ENCODE assay signal across 10 cellular contexts in genomic region chr5:150399158-150400019, GRCh38. TPM values are rescaled to one million over a fixed set of nuclear protein-coding genes. Genes with fewer than 3 reads are reported as not detected.
DNase-seq lines count a peak whose midpoint lies in the region; ATAC-seq and TF ChIP-seq lines count a peak whose summit lies in the region.
"Had no signal": no experiment of that assay in that cellular context is flagged by ENCODE, and none has a peak within 500 bp of the region (broad histone marks: within the 10 kb centered on the region; RNA-seq: fewer than 3 reads in every experiment).

No MANE protein-coding gene starts in this region.

- H2BK5ac ChIP-seq in IMR-90 (ENCODE audit: low read depth, low read length, poor library complexity, severe bottlenecking) (peak overlapping the region; percentile 59), mesenchymal stem cell (ENCODE audit: low read depth, low read length, poor library complexity, severe bottlenecking) (no peak overlapping the region)

- H4K8ac ChIP-seq in IMR-90 (ENCODE audit: low read depth in 2 of 2, low read length in 2 of 2) (peak overlapping the region in 1 of 2 experiments; percentile 42; a peak in 3 of 4 replicates), mesenchymal stem cell (ENCODE audit: low read length) (peak overlapping the region; percentile 2)

- H3K27me3 ChIP-seq in IMR-90 (ENCODE audit: control insufficient read depth, insufficient read depth, low read length) (no peaks in the 10 kb centered on the region), mesenchymal stem cell (ENCODE audit: control insufficient read depth in 1 of 2, insufficient read depth in 1 of 2, low read length in 2 of 2) (no peaks in the 10 kb centered on the region), MM.1S (replicated peaks; ENCODE audit: insufficient read depth, low read length) (no peaks in the 10 kb centered on the region), gastrocnemius medialis (no peaks in the 10 kb centered on the region)

- POLR2A ChIA-PET in IMR-90 (lab: Charles Lee; ENCODE audit: unreplicated experiment) = no interaction called here
- POLR2A ChIA-PET in GM10248 (lab: Yijun Ruan, JAX) = interaction anchor here (0.6 to 5.6 kb wide), 11 partner anchors 7 to 154 kb away, joined by 3 to 63 read pairs (median 6); partner anchors contain the start of gene CD74

- H3K9me2 ChIP-seq in MM.1S (replicated peaks; ENCODE audit: insufficient read depth, low read length) = no peaks in the 10 kb centered on the region

- peak; percentile 28 for TF ChIP-seq POLR2A in GM15510 (IDR thresholded peaks at IDR 0.05; ENCODE audit: borderline replicate concordance, extremely low read depth, insufficient read length)
- no peak for TF ChIP-seq POLR2A in IMR-90 (IDR thresholded peaks at IDR 0.05; ENCODE audit: low read depth, low read length)
- no peak for TF ChIP-seq POLR2A in gastrocnemius medialis (IDR thresholded peaks at IDR 0.05)

- H4K20me1 ChIP-seq in IMR-90 (ENCODE audit: insufficient read depth, low read length) (peaks cover 7% of the 10 kb centered on the region; the same call in 1 of the 2 replicates), MM.1S (ENCODE audit: insufficient read depth, low read length) (no peaks in the 10 kb centered on the region; the same call in 1 of the 2 replicates)

- H3K4me2 ChIP-seq in IMR-90 (ENCODE audit: low read depth, low read length) (no peak overlapping the region), mesenchymal stem cell (ENCODE audit: low read length, poor library complexity, severe bottlenecking) (no peak overlapping the region), MM.1S (ENCODE audit: low read depth, low read length) (no peak overlapping the region)

- H2AFZ ChIP-seq in IMR-90 (replicated peaks; ENCODE audit: low read length, poor library complexity) = peak overlapping the region; percentile 53
- H2AFZ ChIP-seq in mesenchymal stem cell (ENCODE audit: low read depth, low read length) = no peak overlapping the region
- no peak overlapping the region for H2AFZ ChIP-seq in MM.1S (ENCODE audit: low read length)

- in situ Hi-C loops in IMR-90 (cut with MboI; ENCODE audit: low sequenced_read_pairs) (no loop called here), gastrocnemius medialis (cut with MboI; ENCODE audit: low sequenced_read_pairs in 4 of 4) (no loop called here)

- H3K27ac ChIP-seq in IMR-90 (ENCODE audit: insufficient read depth, low read length) (peak overlapping the region; percentile 47; the same call in 1 of the 2 replicates), mesenchymal stem cell (ENCODE audit: low read length, poor library complexity, severe bottlenecking) (no peak overlapping the region), MM.1S (ENCODE audit: low read length) (no peak overlapping the region), gastrocnemius medialis (no peak overlapping the region)

- H3K4ac ChIP-seq in IMR-90 (ENCODE audit: low read depth, low read length) (peak overlapping the region; percentile 68), mesenchymal stem cell (ENCODE audit: low read depth in 1 of 2, low read length in 2 of 2) (no peak overlapping the region)

- H3K4me1 ChIP-seq in IMR-90 (ENCODE audit: control insufficient read depth, insufficient read depth, low read length) = peaks cover 19% of the 10 kb centered on the region
- peaks cover 2% of the 10 kb centered on the region for H3K4me1 ChIP-seq in mesenchymal stem cell (ENCODE audit: control insufficient read depth, insufficient read depth, low read depth, low read length)
- no peaks in the 10 kb centered on the region for H3K4me1 ChIP-seq in MM.1S (ENCODE audit: low read length)
- H3K4me1 ChIP-seq in gastrocnemius medialis = no peaks in the 10 kb centered on the region

- CTCF ChIA-PET in IMR-90 (lab: Yijun Ruan, JAX) = interaction anchor here (1.3 kb wide), 2 partner anchors 14 to 22 kb away, joined by 3 read pairs; no protein-coding TSS in a partner anchor
- CTCF ChIA-PET in GM10248 (lab: Yijun Ruan, JAX) = interaction anchor here (0.9 to 14.3 kb wide), 22 partner anchors 8 to 160 kb away, joined by 3 to 222 read pairs (median 6); partner anchors contain the start of genes CD74 and RPS14

- no TSS peak for BruUV-seq in IMR-90 (replicated peaks; lab: Mats Ljungman, UMichigan)

- peaks cover 41% of the 10 kb centered on the region for H3F3A ChIP-seq in MM.1S (ENCODE audit: insufficient read depth, low read length)

- peaks cover 0 to 15% of the 10 kb centered on the region in 2 experiments; a peak in 1 of 4 replicates for H3K79me1 ChIP-seq in IMR-90 (ENCODE audit: low read depth in 1 of 2, low read length in 2 of 2)
- peaks cover 4% of the 10 kb centered on the region for H3K79me1 ChIP-seq in mesenchymal stem cell (replicated peaks; ENCODE audit: low read length, poor library complexity, severe bottlenecking)

- peak overlapping the region; percentile 33; the same call in 1 of the 2 replicates for H2BK20ac ChIP-seq in IMR-90 (ENCODE audit: low read depth, low read length)

- 100% methylated on average over 1 of the region's 8 CpGs; no CpG with 5 or more reads in 1 of the 2 experiments for WGBS in IMR-90 (ENCODE audit: extremely low coverage in 2 of 2, insufficient read length in 1 of 2), 2 experiments
- WGBS in mesenchymal stem cell = 90% methylated on average over 7 of the region's 8 CpGs

- no peak for TF ChIP-seq RAD21 in IMR-90 (IDR thresholded peaks at IDR 0.05; ENCODE audit: low read length)

- H2BK120ac ChIP-seq in IMR-90 (ENCODE audit: low read depth, low read length) = peak overlapping the region; percentile 71
- no peak overlapping the region for H2BK120ac ChIP-seq in mesenchymal stem cell (ENCODE audit: low read depth, low read length)

- TF ChIP-seq CTCF in IMR-90 (conservative IDR thresholded peaks at IDR 0.05; ENCODE audit: low read depth, low read length) = no peak
- TF ChIP-seq CTCF in GM10248 (IDR thresholded peaks at IDR 0.05; ENCODE audit: control extremely low read depth, extremely low read depth, low read depth, missing control alignments) = no peak
- TF ChIP-seq CTCF in MM.1S (IDR thresholded peaks at IDR 0.05; ENCODE audit: low read length) = no peak
- TF ChIP-seq CTCF in gastrocnemius medialis (IDR thresholded peaks at IDR 0.05 in 4 of 5, conservative IDR thresholded peaks at IDR 0.05 in 1 of 5) = no peak

- H3K14ac ChIP-seq in IMR-90 (replicated peaks; ENCODE audit: low read depth, low read length) (peak overlapping the region; percentile 25; the same call in 1 of the 2 replicates), mesenchymal stem cell (ENCODE audit: low read length in 2 of 2) (no peak overlapping the region)

- H3K23ac ChIP-seq in IMR-90 (ENCODE audit: low read depth, low read length) (peak overlapping the region; percentile 78; the same call in 1 of the 2 replicates), mesenchymal stem cell (ENCODE audit: low read length in 2 of 2) (no peak overlapping the region)

- no peak overlapping the region for H3K9ac ChIP-seq in IMR-90 (ENCODE audit: low read depth, low read length)
- no peak overlapping the region for H3K9ac ChIP-seq in mesenchymal stem cell (ENCODE audit: low read length)
- no peak overlapping the region for H3K9ac ChIP-seq in MM.1S (ENCODE audit: low read length)

- H3K4me3 ChIP-seq in IMR-90 (ENCODE audit: insufficient read depth, low read depth, low read length) (no peak overlapping the region), mesenchymal stem cell (ENCODE audit: insufficient read depth in 1 of 2, low read depth in 1 of 2, low read length in 2 of 2) (no peak overlapping the region), MM.1S (ENCODE audit: low read length) (no peak overlapping the region), gastrocnemius medialis (no peak overlapping the region)

- 0 out of 2 replicates have a peak overlapping the region, but pooled peaks have one; percentile 10 for H3K56ac ChIP-seq in IMR-90 (ENCODE audit: extremely low read depth, insufficient read depth, low read length)

- no peak overlapping the region for H2BK12ac ChIP-seq in mesenchymal stem cell (ENCODE audit: low read length in 2 of 2)

- H3K18ac ChIP-seq in IMR-90 (ENCODE audit: low read depth, low read length) = 0 out of 2 replicates have a peak overlapping the region, but pooled peaks have one; percentile 38
- no peak overlapping the region for H3K18ac ChIP-seq in mesenchymal stem cell (ENCODE audit: low read depth in 1 of 2, low read length in 2 of 2)

- DNase-seq in IMR-90 = peak; percentile 58
- DNase-seq in mesenchymal stem cell = peak; percentile 50
- DNase-seq in GM10248 (ENCODE audit: extremely low spot score) = no peak
- DNase-seq in MM.1S = no peak
- DNase-seq in NCI-H1092 (lab: John Stamatoyannopoulos, UW) = no peak
- DNase-seq in gastrocnemius medialis = no peak
- DNase-seq: kidney glomerular epithelial cell, NCI-H2081 had no signal

- dilution Hi-C loops in IMR-90 (cut with HindIII; ENCODE audit: low sequenced_read_pairs, unreplicated experiment) = no loop called here

- peaks cover 6% of the 10 kb centered on the region; the same call in 1 of the 2 replicates for H3K79me2 ChIP-seq in MM.1S (ENCODE audit: low read length)

- ATAC-seq in GM21515 (IDR thresholded peaks at IDR 0.05; ENCODE audit: unreplicated experiment) (peak; percentile 2), IMR-90 (ENCODE audit: low read depth) (peak; percentile 86), gastrocnemius medialis (no peak)

- H2BK15ac ChIP-seq in IMR-90 (ENCODE audit: low read depth, low read length) = peak overlapping the region; percentile 58; the same call in 1 of the 3 replicates
- no peak overlapping the region for H2BK15ac ChIP-seq in mesenchymal stem cell (ENCODE audit: low read depth, poor library complexity, severe bottlenecking)

- H4K91ac ChIP-seq in IMR-90 (ENCODE audit: insufficient read depth, low read depth, low read length) (peak overlapping the region; percentile 46), mesenchymal stem cell (ENCODE audit: low read length) (no peak overlapping the region)

- H3K9me1 ChIP-seq in IMR-90 (ENCODE audit: insufficient read depth, low read length) = peaks cover 36% of the 10 kb centered on the region

- H3K9me3 ChIP-seq in IMR-90 (ENCODE audit: control insufficient read depth, insufficient read depth, low read length) (no peaks in the 10 kb centered on the region), mesenchymal stem cell (ENCODE audit: control insufficient read depth, low read length) (no peaks in the 10 kb centered on the region), MM.1S (replicated peaks; ENCODE audit: insufficient read depth, low read length) (no peaks in the 10 kb centered on the region), gastrocnemius medialis (no peaks in the 10 kb centered on the region)

- H2AK9ac ChIP-seq in IMR-90 (replicated peaks; ENCODE audit: low read depth, low read length, poor library complexity) = peak overlapping the region; percentile 84

- peak overlapping the region; percentile 19; the same call in 1 of the 2 replicates for H4K5ac ChIP-seq in IMR-90 (ENCODE audit: low read depth, low read length)

- H3K36me3 ChIP-seq in IMR-90 (ENCODE audit: control insufficient read depth, insufficient read depth, low read length) (peaks cover 33% of the 10 kb centered on the region), mesenchymal stem cell (ENCODE audit: control insufficient read depth in 1 of 2, insufficient read depth in 2 of 2, low read depth in 1 of 2, low read length in 2 of 2) (peaks cover 80% of the 10 kb centered on the region in 2 experiments), MM.1S (replicated peaks; ENCODE audit: insufficient read depth, low read length) (peaks cover 11% of the 10 kb centered on the region; the same call in 1 of the 2 replicates), gastrocnemius medialis (peaks cover 0 to 66% of the 10 kb centered on the region in 2 donors)

- H2AK5ac ChIP-seq in IMR-90 (ENCODE audit: low read depth, low read length) (peak overlapping the region; percentile 84; the same call in 1 of the 2 replicates), mesenchymal stem cell (ENCODE audit: low read length, severe bottlenecking) (no peak overlapping the region)

- intact Hi-C loops in IMR-90 (cut with micrococcal nuclease) (loop anchor here (5.0 kb wide), 1 partner anchor 33 kb away; no protein-coding TSS in a partner anchor), gastrocnemius medialis (cut with DNase I; ENCODE audit: low total_unique reads) (no loop called here)

RNA-seq across cellular contexts. Expression of gene CD74, which starts 13.3 kb away (rescaled TPM):
- total RNA-seq in IMR-90 (2012; rRNA removed) (0.18 and 0.28 TPM in 2 replicates), gastrocnemius medialis (100 to 1,000 TPM; 123 to 291 (median 160) TPM)
- 1.1 and 1.5 TPM in 2 replicates for polyA plus RNA-seq in IMR-90 (2012; rRNA removed)
- polyA plus RNA-seq in IMR-90 (2012; cell fraction: cytosol; rRNA removed) = 1.4 and 3.4 TPM in 2 replicates
- 0.60 and 0.64 TPM in 2 replicates for polyA plus RNA-seq in IMR-90 (2012; cell fraction: nucleus; rRNA removed; ENCODE audit: low replicate concordance)
- polyA plus RNA-seq in mesenchymal stem cell (2013, experiment 1 of 2) = 0.43 TPM
- 0.36 TPM for polyA plus RNA-seq in mesenchymal stem cell (2013, experiment 2 of 2)

RNA-seq across cellular contexts. Expression of gene TCOF1, which starts 41.9 kb away (rescaled TPM):
- 18.3 and 19.7 TPM in 2 replicates for total RNA-seq in IMR-90 (2012; rRNA removed)
- 18.2 and 18.8 TPM in 2 replicates for polyA plus RNA-seq in IMR-90 (2012; rRNA removed)
- 11.7 and 14.4 TPM in 2 replicates for polyA plus RNA-seq in IMR-90 (2012; cell fraction: cytosol; rRNA removed)
- polyA plus RNA-seq in IMR-90 (2012; cell fraction: nucleus; rRNA removed; ENCODE audit: low replicate concordance) = 43.7 and 51.8 TPM in 2 replicates
- polyA plus RNA-seq in mesenchymal stem cell (2013, experiment 1 of 2) = 14.3 TPM
- polyA plus RNA-seq in mesenchymal stem cell (2013, experiment 2 of 2) = 13.1 TPM
- total RNA-seq in gastrocnemius medialis = 10 to 100 TPM; 22.1 to 31.7 (median 27.1) TPM

RNA-seq across cellular contexts. Expression of gene RPS14, which starts 50.1 kb away (rescaled TPM):
- 7,310 and 7,583 TPM in 2 replicates for total RNA-seq in IMR-90 (2012; rRNA removed)
- 6,296 and 6,747 TPM in 2 replicates for polyA plus RNA-seq in IMR-90 (2012; rRNA removed)
- 5,609 and 17,745 TPM in 2 replicates for polyA plus RNA-seq in IMR-90 (2012; cell fraction: cytosol; rRNA removed)
- 873 and 3,349 TPM in 2 replicates for polyA plus RNA-seq in IMR-90 (2012; cell fraction: nucleus; rRNA removed; ENCODE audit: low replicate concordance)
- polyA plus RNA-seq in mesenchymal stem cell (2013, experiment 1 of 2) = 3,588 TPM
- 3,623 TPM for polyA plus RNA-seq in mesenchymal stem cell (2013, experiment 2 of 2)
- 1,000 to 10,000 TPM; 1,865 to 2,215 (median 2,024) TPM for total RNA-seq in gastrocnemius medialis

Comparison
In these comparisons a context has a peak if more than half of its experiments do, and no peak if none do; other contexts are left out.
1. ATAC-seq: peak in GM21515 (single experiment) and IMR-90 (single experiment); none in gastrocnemius medialis (0 of 2).
2. DNase-seq: peak in IMR-90 (single experiment) and mesenchymal stem cell (single experiment); none in GM10248 (single experiment), MM.1S (single experiment), NCI-H1092 (single experiment) and gastrocnemius medialis (0 of 2).
3. RNA of gene CD74, which starts 13.3 kb away (total RNA-seq): 123 to 291 TPM in gastrocnemius medialis; 0.18 to 0.28 TPM in IMR-90; every median in the first group is over 10 times any median in the second.